In genomic region chr4:166546009-166546408, GRCh38 we compare ENCODE assay signal across 36 cellular contexts.
"Had no signal": no experiment of that assay in that cellular context is flagged by ENCODE, and none has a peak within 500 bp of the region (broad histone marks: within the 10 kb centered on the region; RNA-seq: fewer than 3 reads in every experiment).

No MANE protein-coding gene starts in this region.

- H3K4me3 ChIP-seq: adrenal gland, ascending aorta, cardiac muscle cell had no signal

- DNase-seq: activated B cell treated with CpG ODN at 0.5 μM for 24 hours; activated CD4-positive, alpha-beta memory T cell treated with anti-CD3 and anti-CD28 coated beads for 36 hours; activated CD4-positive, alpha-beta T cell treated with anti-CD3 and anti-CD28 coated beads for 4 hours; activated CD4-positive, alpha-beta T cell treated with anti-CD3 and anti-CD28 coated beads, Interleukin-2, amount 10 ng/mL, durations not matched to agents 24 days and 14 days; activated CD4-positive, alpha-beta T cell treated with anti-CD3 and anti-CD28 coated beads, Interleukin-2, amount 50 U/mL, for 1 hour; activated CD4-positive, alpha-beta T cell treated with anti-CD3 and anti-CD28 coated beads, Interleukin-2, amount 50 U/mL, for 4 hours; activated CD4-positive, CD25-positive, alpha-beta regulatory T cell treated with anti-CD3 and anti-CD28 coated beads, Interleukin-2, amount 50 U/mL, for 72 hours; activated CD8-positive, alpha-beta memory T cell treated with anti-CD3 and anti-CD28 coated beads, Interleukin-2, amount 50 U/mL, for 4 hours; activated CD8-positive, alpha-beta T cell treated with anti-CD3 and anti-CD28 coated beads for 36 hours; activated effector memory CD4-positive, alpha-beta T cell treated with anti-CD3 and anti-CD28 coated beads, Interleukin-2, amount 50 U/mL, for 16 hours; activated gamma-delta T cell treated with Interleukin-2 at 50 U/mL for 16 hours; activated naive CD4-positive, alpha-beta T cell; activated naive CD4-positive, alpha-beta T cell treated with anti-CD3 and anti-CD28 coated beads for 36 hours; activated naive CD4-positive, alpha-beta T cell treated with anti-CD3 and anti-CD28 coated beads, Interleukin-2, amount 50 U/mL, for 16 hours; activated naive CD8-positive, alpha-beta T cell treated with anti-CD3 and anti-CD28 coated beads for 36 hours; activated T-cell treated with anti-CD3 and anti-CD28 coated beads for 4 hours; activated T-cell treated with anti-CD3 and anti-CD28 coated beads, Interleukin-2, amount 50 U/mL, for 1 hour; activated T-cell treated with anti-CD3 and anti-CD28 coated beads, Interleukin-2, amount 50 U/mL, for 4 hours; activated T-cell treated with anti-CD3 and anti-CD28 coated beads, Interleukin-2, amount 50 U/mL, for 72 hours; adrenal gland; amniotic stem cell; caudate nucleus; cerebellar nuclear complex; T-helper 1 cell; T-helper 2 cell; T-helper 9 cell had no signal

- H3K36me3 ChIP-seq: adrenal gland, ascending aorta, cardiac muscle cell had no signal

- H3K4me1 Mint-ChIP-seq: activated B cell treated with CpG ODN at 0.5 μM for 24 hours; activated CD4-positive, alpha-beta T cell treated with anti-CD3 and anti-CD28 coated beads, Interleukin-2, amount 10 ng/mL, durations not matched to agents 24 days and 14 days; activated naive CD8-positive, alpha-beta T cell treated with anti-CD3 and anti-CD28 coated beads for 36 hours; activated T-helper 17 cell treated with anti-CD3 and anti-CD28 coated beads, Interleukin-2, amount 50 U/mL, for 72 hours; brain; central memory CD8-positive, alpha-beta T cell had no signal

- ATAC-seq: activated CD8-positive, alpha-beta T cell treated with anti-CD3 and anti-CD28 coated beads for 36 hours; activated naive CD4-positive, alpha-beta T cell treated with anti-CD3 and anti-CD28 coated beads, Interleukin-2, amount 50 U/mL, for 72 hours; activated T-cell treated with anti-CD3 and anti-CD28 coated beads, Interleukin-2, amount 50 U/mL, for 4 hours; activated T-cell treated with anti-CD3 and anti-CD28 coated beads, Interleukin-2, amount 50 U/mL, for 72 hours; activated T-helper 17 cell treated with anti-CD3 and anti-CD28 coated beads, Interleukin-2, amount 50 U/mL, for 72 hours had no signal

- H3K36me3 Mint-ChIP-seq: activated CD4-positive, alpha-beta memory T cell treated with anti-CD3 and anti-CD28 coated beads for 36 hours; activated naive CD4-positive, alpha-beta T cell treated with anti-CD3 and anti-CD28 coated beads, Interleukin-2, amount 50 U/mL, for 72 hours; activated naive CD8-positive, alpha-beta T cell treated with anti-CD3 and anti-CD28 coated beads for 36 hours; brain had no signal

- H3K27me3 ChIP-seq: adrenal gland, ascending aorta, cardiac muscle cell had no signal

- H3K9me3 ChIP-seq: adrenal gland, ascending aorta had no signal

- H3K9me3 Mint-ChIP-seq: activated CD4-positive, alpha-beta T cell treated with anti-CD3 and anti-CD28 coated beads, Interleukin-2, amount 10 ng/mL, durations not matched to agents 24 days and 14 days; activated naive CD4-positive, alpha-beta T cell treated with anti-CD3 and anti-CD28 coated beads for 36 hours had no signal

- H3K27me3 Mint-ChIP-seq: activated B cell treated with CpG ODN at 0.5 μM for 24 hours; activated CD4-positive, alpha-beta memory T cell treated with anti-CD3 and anti-CD28 coated beads for 36 hours; activated CD4-positive, alpha-beta T cell treated with anti-CD3 and anti-CD28 coated beads, Interleukin-2, amount 10 ng/mL, durations not matched to agents 24 days and 14 days; activated CD8-positive, alpha-beta T cell treated with anti-CD3 and anti-CD28 coated beads for 36 hours; activated naive CD8-positive, alpha-beta T cell treated with anti-CD3 and anti-CD28 coated beads for 36 hours; activated T-helper 17 cell treated with anti-CD3 and anti-CD28 coated beads, Interleukin-2, amount 50 U/mL, for 72 hours; brain; central memory CD8-positive, alpha-beta T cell had no signal

- H3K4me3 Mint-ChIP-seq: activated B cell treated with CpG ODN at 0.5 μM for 24 hours; activated CD4-positive, alpha-beta memory T cell treated with anti-CD3 and anti-CD28 coated beads for 36 hours; activated CD4-positive, alpha-beta T cell treated with anti-CD3 and anti-CD28 coated beads, Interleukin-2, amount 10 ng/mL, durations not matched to agents 24 days and 14 days; activated CD8-positive, alpha-beta T cell treated with anti-CD3 and anti-CD28 coated beads for 36 hours; activated naive CD4-positive, alpha-beta T cell treated with anti-CD3 and anti-CD28 coated beads for 36 hours; activated naive CD8-positive, alpha-beta T cell treated with anti-CD3 and anti-CD28 coated beads for 36 hours; activated T-cell treated with anti-CD3 and anti-CD28 coated beads, Interleukin-2, amount 50 U/mL, for 4 hours; activated T-cell treated with anti-CD3 and anti-CD28 coated beads, Interleukin-2, amount 50 U/mL, for 72 hours; activated T-helper 1 cell treated with anti-CD3 and anti-CD28 coated beads, Interleukin-12 subunit alpha, Interleukin-12 subunit beta, Interleukin-2, Interleukin-4 antibody, amounts not matched to agents 30 ng/mL and 10 ng/mL and 1 ng/mL, durations not matched to agents 14 hours and 24 hours and 36 hours; activated T-helper 17 cell treated with anti-CD3 and anti-CD28 coated beads, Interleukin-2, amount 50 U/mL, for 72 hours; brain; central memory CD8-positive, alpha-beta T cell; T-helper 1 cell treated with Interleukin-12 subunit alpha and Interleukin-12 subunit beta and Interleukin-4 antibody, amounts not matched to agents 30 μg/mL and 1 μg/mL, for 36 hours; T-helper 2 cell treated with Interferon-gamma antibody and Interleukin-4, amounts not matched to agents 5 μg/mL and 100 μg/mL, for 36 hours had no signal

- H3K27ac Mint-ChIP-seq: activated B cell treated with CpG ODN at 0.5 μM for 24 hours; activated CD4-positive, alpha-beta memory T cell treated with anti-CD3 and anti-CD28 coated beads for 36 hours; activated CD4-positive, alpha-beta T cell treated with anti-CD3 and anti-CD28 coated beads, Interleukin-2, amount 10 ng/mL, durations not matched to agents 24 days and 14 days; activated CD8-positive, alpha-beta T cell treated with anti-CD3 and anti-CD28 coated beads for 36 hours; activated naive CD4-positive, alpha-beta T cell treated with anti-CD3 and anti-CD28 coated beads for 36 hours; activated naive CD4-positive, alpha-beta T cell treated with anti-CD3 and anti-CD28 coated beads, Interleukin-2, amount 50 U/mL, for 72 hours; activated naive CD8-positive, alpha-beta T cell treated with anti-CD3 and anti-CD28 coated beads for 36 hours; activated T-cell treated with anti-CD3 and anti-CD28 coated beads, Interleukin-2, amount 50 U/mL, for 72 hours; activated T-helper 1 cell treated with anti-CD3 and anti-CD28 coated beads, Interleukin-12 subunit alpha, Interleukin-12 subunit beta, Interleukin-2, Interleukin-4 antibody, amounts not matched to agents 30 ng/mL and 10 ng/mL and 1 ng/mL, durations not matched to agents 14 hours and 24 hours and 36 hours; activated T-helper 17 cell treated with anti-CD3 and anti-CD28 coated beads, Interleukin-2, amount 50 U/mL, for 72 hours; brain; T-helper 1 cell treated with Interleukin-12 subunit alpha and Interleukin-12 subunit beta and Interleukin-4 antibody, amounts not matched to agents 30 μg/mL and 1 μg/mL, for 36 hours; T-helper 2 cell treated with Interferon-gamma antibody and Interleukin-4, amounts not matched to agents 5 μg/mL and 100 μg/mL, for 36 hours had no signal

- H3K27ac ChIP-seq: adrenal gland, ascending aorta, cardiac muscle cell, VCaP had no signal

- H3K4me1 ChIP-seq: adrenal gland, ascending aorta had no signal
